8 cellular contexts compared by ENCODE assay signal in genomic region chr7:75937958-75938786, GRCh38. TPM values are rescaled to one million over a fixed set of nuclear protein-coding genes. Genes with fewer than 3 reads are reported as not detected.
DNase-seq lines count a peak whose midpoint lies in the region; ATAC-seq and TF ChIP-seq lines count a peak whose summit lies in the region.

No MANE protein-coding gene starts in this region.

- POLR2A ChIA-PET in T-cell (lab: Charles Lee): interaction anchor here in 1 of 2 donors (0.6 to 0.8 kb wide), 2 partner anchors 16 to 70 kb away, joined by 4 to 5 read pairs; no protein-coding TSS in a partner anchor

- H3K9me3 ChIP-seq in ascending aorta: no peaks in the 10 kb centered on the region
- no peaks in the 10 kb centered on the region for H3K9me3 ChIP-seq in hepatocyte (ENCODE audit: low read depth)

- H3K4me2 ChIP-seq in GM23338 (no peak overlapping the region), hepatocyte (no peak overlapping the region)

- no peaks in the 10 kb centered on the region for H3K36me3 ChIP-seq in GM23338 (ENCODE audit: insufficient read depth)
- no peaks in the 10 kb centered on the region for H3K36me3 ChIP-seq in ascending aorta
- no peaks in the 10 kb centered on the region for H3K36me3 ChIP-seq in hepatocyte (replicated peaks; ENCODE audit: insufficient read depth, low read depth)

- H3K9me2 ChIP-seq in GM23338 (ENCODE audit: insufficient read depth) (no peaks in the 10 kb centered on the region), hepatocyte (replicated peaks; ENCODE audit: insufficient read depth) (no peaks in the 10 kb centered on the region)

- CTCF ChIA-PET in T-cell (lab: Charles Lee): interaction anchor here in 1 of 2 donors (0.7 kb wide), 1 partner anchor 20 kb away, joined by 4 read pairs; no protein-coding TSS in a partner anchor

- DNase-seq in GM23338 (ENCODE audit: low spot score): no peak
- peak; percentile 48 to 81 for DNase-seq in ascending aorta (ENCODE audit: low spot score in 2 of 2)
- peak; percentile 45 for DNase-seq in hepatocyte (ENCODE audit: low spot score)
- DNase-seq in skeletal muscle cell (ENCODE audit: low read depth): peak; percentile 87
- DNase-seq in activated naive CD4-positive, alpha-beta T cell treated with anti-CD3 and anti-CD28 coated beads, Interleukin-2, amount 50 U/mL, for 72 hours (ENCODE audit: low spot score in 2 of 2): no peak
- no peak for DNase-seq in T-cell
- DNase-seq in activated T-cell treated with anti-CD3 and anti-CD28 coated beads, Interleukin-2, amount 50 U/mL, for 4 hours: no peak

- no peak overlapping the region for H3K4me3 Mint-ChIP-seq in GM23338
- no peak overlapping the region for H3K4me3 Mint-ChIP-seq in T-cell
- no peak overlapping the region for H3K4me3 Mint-ChIP-seq in activated T-cell treated with anti-CD3 and anti-CD28 coated beads, Interleukin-2, amount 50 U/mL, for 4 hours

- H3K27me3 Mint-ChIP-seq in GM23338 (ENCODE audit: insufficient read depth, low read depth, poor library complexity) (peaks cover 11% of the 10 kb centered on the region), T-cell (no peaks in the 10 kb centered on the region)
- H3K27me3 Mint-ChIP-seq in activated T-cell treated with anti-CD3 and anti-CD28 coated beads, Interleukin-2, amount 50 U/mL, for 4 hours (ENCODE audit: low read depth): no peaks in the 10 kb centered on the region

- peak overlapping the region; percentile 94 for H3K27ac Mint-ChIP-seq in GM23338
- H3K27ac Mint-ChIP-seq in activated naive CD4-positive, alpha-beta T cell treated with anti-CD3 and anti-CD28 coated beads, Interleukin-2, amount 50 U/mL, for 72 hours: peak overlapping the region in 1 of 2 donors; percentile 15
- no peak overlapping the region for H3K27ac Mint-ChIP-seq in T-cell

- ATAC-seq in GM23338 (no peak; the same call in 2 of the 3 replicates), HG02610 (IDR thresholded peaks at IDR 0.05; ENCODE audit: unreplicated experiment) (no peak), T-cell (replicated peaks in 1 of 4) (no peak)
- no peak for ATAC-seq in activated naive CD4-positive, alpha-beta T cell treated with anti-CD3 and anti-CD28 coated beads, Interleukin-2, amount 50 U/mL, for 72 hours
- no peak for ATAC-seq in activated T-cell treated with anti-CD3 and anti-CD28 coated beads, Interleukin-2, amount 50 U/mL, for 4 hours

- H3K9me3 Mint-ChIP-seq in GM23338 (no peaks in the 10 kb centered on the region; the same call in 2 of the 3 replicates), T-cell (peaks cover 0 to 9% (median 0%) of the 10 kb centered on the region in 3 donors)
- H3K9me3 Mint-ChIP-seq in activated naive CD4-positive, alpha-beta T cell treated with anti-CD3 and anti-CD28 coated beads, Interleukin-2, amount 50 U/mL, for 72 hours: peaks cover 0 to 8% of the 10 kb centered on the region in 2 donors
- peaks cover 5% of the 10 kb centered on the region for H3K9me3 Mint-ChIP-seq in activated T-cell treated with anti-CD3 and anti-CD28 coated beads, Interleukin-2, amount 50 U/mL, for 4 hours

- no peak for TF ChIP-seq CTCF in GM23338 (conservative IDR thresholded peaks at IDR 0.05; ENCODE audit: low read depth in 2 of 2)
- TF ChIP-seq CTCF in ascending aorta (IDR thresholded peaks at IDR 0.05): no peak
- TF ChIP-seq CTCF in hepatocyte (IDR thresholded peaks at IDR 0.05; ENCODE audit: poor library complexity): no peak

- intact Hi-C loops in ascending aorta (cut with DNase I): no loop called here

- H4K20me1 ChIP-seq in GM23338 (replicated peaks; ENCODE audit: insufficient read depth): peaks cover 31% of the 10 kb centered on the region
- H4K20me1 ChIP-seq in hepatocyte (ENCODE audit: insufficient read depth, poor library complexity, severe bottlenecking): peaks cover 3% of the 10 kb centered on the region

- H2AFZ ChIP-seq in GM23338: no peak overlapping the region
- no peak overlapping the region for H2AFZ ChIP-seq in hepatocyte

- H3F3A ChIP-seq in GM23338 (replicated peaks; ENCODE audit: low read depth): no peaks in the 10 kb centered on the region

- H3K4me3 ChIP-seq in GM23338: no peak overlapping the region
- no peak overlapping the region for H3K4me3 ChIP-seq in ascending aorta
- no peak overlapping the region for H3K4me3 ChIP-seq in hepatocyte
- no peak overlapping the region for H3K4me3 ChIP-seq in skeletal muscle cell (ENCODE audit: low read depth, low read length)

- H3K27me3 ChIP-seq in GM23338 (ENCODE audit: insufficient read depth) (no peaks in the 10 kb centered on the region), ascending aorta (no peaks in the 10 kb centered on the region), hepatocyte (no peaks in the 10 kb centered on the region)

- H3K4me1 ChIP-seq in GM23338 (ENCODE audit: insufficient read depth) (no peaks in the 10 kb centered on the region), ascending aorta (peaks cover 0 to 5% of the 10 kb centered on the region in 2 donors), hepatocyte (ENCODE audit: insufficient read depth) (peaks cover 15% of the 10 kb centered on the region)

- WGBS in hepatocyte (ENCODE audit: low lambda C conversion rate, missing lambda C conversion rate): 82% methylated on average over 15 of the region's 15 CpGs

- no peak overlapping the region for H3K27ac ChIP-seq in GM23338 (ENCODE audit: low read depth)
- H3K27ac ChIP-seq in ascending aorta: no peak overlapping the region
- no peak overlapping the region for H3K27ac ChIP-seq in hepatocyte

- H3K36me3 Mint-ChIP-seq in GM23338 (ENCODE audit: low read depth) (peaks cover 24% of the 10 kb centered on the region), T-cell (peaks cover 30% of the 10 kb centered on the region)
- peaks cover 7 to 10% of the 10 kb centered on the region in 2 donors for H3K36me3 Mint-ChIP-seq in activated naive CD4-positive, alpha-beta T cell treated with anti-CD3 and anti-CD28 coated beads, Interleukin-2, amount 50 U/mL, for 72 hours
- H3K36me3 Mint-ChIP-seq in activated T-cell treated with anti-CD3 and anti-CD28 coated beads, Interleukin-2, amount 50 U/mL, for 4 hours (ENCODE audit: insufficient read depth): peaks cover 9% of the 10 kb centered on the region

- no peaks in the 10 kb centered on the region; the same call in 2 of the 3 replicates for H3K4me1 Mint-ChIP-seq in GM23338
- peaks cover 0 to 7% (median 3%) of the 10 kb centered on the region in 3 donors for H3K4me1 Mint-ChIP-seq in T-cell
- no peaks in the 10 kb centered on the region for H3K4me1 Mint-ChIP-seq in activated T-cell treated with anti-CD3 and anti-CD28 coated beads, Interleukin-2, amount 50 U/mL, for 4 hours (ENCODE audit: low read depth)

- H3K79me2 ChIP-seq in GM23338 (replicated peaks; ENCODE audit: insufficient read depth) (peaks cover 68% of the 10 kb centered on the region), hepatocyte (peaks cover 82% of the 10 kb centered on the region)

TF ChIP-seq in GM23338, 12 proteins besides CTCF, POLR2A, EP300 and RAD21 (continues in another document):
- no peak for TF ChIP-seq REST (IDR thresholded peaks at IDR 0.05; ENCODE audit: unreplicated experiment)

RNA-seq across cellular contexts. Expression of gene POR, which starts 23.2 kb away (rescaled TPM):
- total RNA-seq in GM23338 (2014; rRNA removed; shearing (Covaris generic)): 126 and 164 TPM in 2 replicates
- 126 and 137 TPM in 2 replicates for polyA plus RNA-seq in GM23338 (2016; fragmentation: Nextera tagmentation; extraction: Ambion mirVana)
- 236 TPM for total RNA-seq in ascending aorta
- total RNA-seq in hepatocyte: 102 and 106 TPM in 2 replicates
- polyA plus RNA-seq in hepatocyte: 212 and 220 TPM in 2 replicates
- total RNA-seq in activated naive CD4-positive, alpha-beta T cell treated with anti-CD3 and anti-CD28 coated beads, Interleukin-2, amount 50 U/mL, for 72 hours: 10 to 100 TPM; 22.7 to 40.9 TPM
- total RNA-seq in T-cell: 10 to 100 TPM; 41.1 to 83.3 (median 58.8) TPM
- 10 to 100 TPM; 40.8 to 63.6 (median 57.7) TPM for total RNA-seq in activated T-cell treated with anti-CD3 and anti-CD28 coated beads, Interleukin-2, amount 50 U/mL, for 4 hours

RNA-seq across cellular contexts. Expression of gene TMEM120A, which starts 56.2 kb away (rescaled TPM):
- 12.7 TPM in 2 replicates for total RNA-seq in GM23338 (2014; rRNA removed; shearing (Covaris generic))
- polyA plus RNA-seq in GM23338 (2016; fragmentation: Nextera tagmentation; extraction: Ambion mirVana) (22.3 and 27.1 TPM in 2 replicates), hepatocyte (91.1 and 99.5 TPM in 2 replicates)
- total RNA-seq in ascending aorta (24.2 TPM), hepatocyte (40.6 and 50.7 TPM in 2 replicates), T-cell (10 to 100 TPM; 15.2 to 38.5 (median 34.4) TPM)
- total RNA-seq in activated naive CD4-positive, alpha-beta T cell treated with anti-CD3 and anti-CD28 coated beads, Interleukin-2, amount 50 U/mL, for 72 hours: 10 to 100 TPM; 23.7 to 43.3 TPM
- 10 to 100 TPM; 20.4 to 26.6 (median 20.6) TPM for total RNA-seq in activated T-cell treated with anti-CD3 and anti-CD28 coated beads, Interleukin-2, amount 50 U/mL, for 4 hours

RNA-seq across cellular contexts. Expression of gene RHBDD2, which starts 59.3 kb away (rescaled TPM):
- total RNA-seq in GM23338 (2014; rRNA removed; shearing (Covaris generic)): 24.2 and 25.7 TPM in 2 replicates
- polyA plus RNA-seq in GM23338 (2016; fragmentation: Nextera tagmentation; extraction: Ambion mirVana) (21.4 and 23.1 TPM in 2 replicates), hepatocyte (177 and 178 TPM in 2 replicates)
- total RNA-seq in ascending aorta (51.7 TPM), hepatocyte (57.6 and 61.1 TPM in 2 replicates), T-cell (100 to 1,000 TPM in 1 of 5 donors, 10 to 100 TPM in 4; 46.7 to 110 (median 59.4) TPM)
- total RNA-seq in activated naive CD4-positive, alpha-beta T cell treated with anti-CD3 and anti-CD28 coated beads, Interleukin-2, amount 50 U/mL, for 72 hours: 10 to 100 TPM; 14.5 to 26.3 TPM
- total RNA-seq in activated T-cell treated with anti-CD3 and anti-CD28 coated beads, Interleukin-2, amount 50 U/mL, for 4 hours: 10 to 100 TPM; 28.0 to 35.5 (median 33.3) TPM

Comparison
In these comparisons a context has a peak if more than half of its experiments do, and no peak if none do; other contexts are left out.
1. DNase-seq: peak in ascending aorta (2 of 2), hepatocyte (single experiment) and skeletal muscle cell (single experiment); none in GM23338 (single experiment), activated naive CD4-positive, alpha-beta T cell treated with anti-CD3 and anti-CD28 coated beads, Interleukin-2, amount 50 U/mL, for 72 hours (0 of 2), T-cell (0 of 34) and activated T-cell treated with anti-CD3 and anti-CD28 coated beads, Interleukin-2, amount 50 U/mL, for 4 hours (single experiment).